Comparison of ENCODE assay signal across 23 cellular contexts in genomic region chr15:76209523-76209922, GRCh38.
"Had no signal": no experiment of that assay in that cellular context is flagged by ENCODE, and none has a peak within 500 bp of the region (broad histone marks: within the 10 kb centered on the region; RNA-seq: fewer than 3 reads in every experiment).

No MANE protein-coding gene starts in this region.

- ATAC-seq: activated CD8-positive, alpha-beta T cell treated with anti-CD3 and anti-CD28 coated beads, Interleukin-2, amount 10 ng/mL, durations not matched to agents 7 days and 5 days; gastrocnemius medialis; heart left ventricle had no signal

- DNase-seq: activated CD4-positive, alpha-beta memory T cell treated with anti-CD3 and anti-CD28 coated beads for 36 hours; activated CD4-positive, alpha-beta T cell treated with anti-CD3 and anti-CD28 coated beads, Interleukin-2, amount 10 ng/mL, durations not matched to agents 24 days and 14 days; activated CD4-positive, CD25-positive, alpha-beta regulatory T cell; activated CD4-positive, CD25-positive, alpha-beta regulatory T cell treated with anti-CD3 and anti-CD28 coated beads, Interleukin-2, amount 50 U/mL, for 72 hours; activated CD8-positive, alpha-beta T cell treated with anti-CD3 and anti-CD28 coated beads, Interleukin-2, amount 10 ng/mL, durations not matched to agents 7 days and 5 days; activated gamma-delta T cell; activated naive CD4-positive, alpha-beta T cell; activated naive CD4-positive, alpha-beta T cell treated with anti-CD3 and anti-CD28 coated beads, Interleukin-2, amount 50 U/mL, for 16 hours; activated naive CD8-positive, alpha-beta T cell treated with anti-CD3 and anti-CD28 coated beads for 36 hours; activated naive CD8-positive, alpha-beta T cell treated with anti-CD3 and anti-CD28 coated beads, Interleukin-2, amount 50 U/mL, for 24 hours; activated T-cell treated with anti-CD3 and anti-CD28 coated beads, Interleukin-2, amount 50 U/mL, for 48 hours; amygdala; central memory CD4-positive, alpha-beta T cell; cerebellar nuclear complex; dorsolateral prefrontal cortex; effector memory CD4-positive, alpha-beta T cell; gastrocnemius medialis; glutamatergic neuron; T-helper 2 cell had no signal

- H3K27me3 Mint-ChIP-seq: activated CD4-positive, alpha-beta memory T cell treated with anti-CD3 and anti-CD28 coated beads for 36 hours; activated CD4-positive, alpha-beta T cell treated with anti-CD3 and anti-CD28 coated beads for 36 hours; activated CD4-positive, alpha-beta T cell treated with anti-CD3 and anti-CD28 coated beads, Interleukin-2, amount 10 ng/mL, durations not matched to agents 24 days and 14 days; activated naive CD8-positive, alpha-beta T cell treated with anti-CD3 and anti-CD28 coated beads for 36 hours; activated naive CD8-positive, alpha-beta T cell treated with anti-CD3 and anti-CD28 coated beads, Interleukin-2, amount 50 U/mL, for 24 hours; brain; dendritic cell treated with granulocyte-macrophage colony-stimulating factor and Interleukin-4, amounts not matched to agents 40 ng/mL and 50 ng/mL, for 4 days had no signal

- H3K4me3 Mint-ChIP-seq: activated CD4-positive, alpha-beta memory T cell treated with anti-CD3 and anti-CD28 coated beads for 36 hours; activated CD4-positive, alpha-beta T cell treated with anti-CD3 and anti-CD28 coated beads for 36 hours; activated CD4-positive, alpha-beta T cell treated with anti-CD3 and anti-CD28 coated beads, Interleukin-2, amount 10 ng/mL, durations not matched to agents 24 days and 14 days; activated CD8-positive, alpha-beta T cell treated with anti-CD3 and anti-CD28 coated beads, Interleukin-2, amount 10 ng/mL, durations not matched to agents 7 days and 5 days; activated naive CD8-positive, alpha-beta T cell treated with anti-CD3 and anti-CD28 coated beads for 36 hours; activated naive CD8-positive, alpha-beta T cell treated with anti-CD3 and anti-CD28 coated beads, Interleukin-2, amount 50 U/mL, for 24 hours; brain; dendritic cell treated with granulocyte-macrophage colony-stimulating factor and Interleukin-4, amounts not matched to agents 40 ng/mL and 50 ng/mL, for 4 days had no signal

- H3K27ac Mint-ChIP-seq: activated CD4-positive, alpha-beta memory T cell treated with anti-CD3 and anti-CD28 coated beads for 36 hours; activated CD4-positive, alpha-beta T cell treated with anti-CD3 and anti-CD28 coated beads for 36 hours; activated naive CD8-positive, alpha-beta T cell treated with anti-CD3 and anti-CD28 coated beads for 36 hours; activated naive CD8-positive, alpha-beta T cell treated with anti-CD3 and anti-CD28 coated beads, Interleukin-2, amount 50 U/mL, for 24 hours; dendritic cell treated with granulocyte-macrophage colony-stimulating factor and Interleukin-4, amounts not matched to agents 40 ng/mL and 50 ng/mL, for 4 days had no signal

- H3K9me3 Mint-ChIP-seq: activated CD4-positive, alpha-beta memory T cell treated with anti-CD3 and anti-CD28 coated beads for 36 hours; activated CD4-positive, alpha-beta T cell treated with anti-CD3 and anti-CD28 coated beads, Interleukin-2, amount 10 ng/mL, durations not matched to agents 24 days and 14 days; activated naive CD8-positive, alpha-beta T cell treated with anti-CD3 and anti-CD28 coated beads for 36 hours; activated naive CD8-positive, alpha-beta T cell treated with anti-CD3 and anti-CD28 coated beads, Interleukin-2, amount 50 U/mL, for 24 hours; brain; dendritic cell treated with granulocyte-macrophage colony-stimulating factor and Interleukin-4, amounts not matched to agents 40 ng/mL and 50 ng/mL, for 4 days had no signal

- H3K4me1 Mint-ChIP-seq: activated CD4-positive, alpha-beta T cell treated with anti-CD3 and anti-CD28 coated beads for 36 hours had no signal
